10 cellular contexts compared by ENCODE assay signal in genomic region chr10:48470115-48470892, GRCh38.
A peak's percentile ranks its signal among the peaks of the same experiment; 100 is the strongest.
DNase-seq lines count a peak whose midpoint lies in the region; ATAC-seq lines count a peak whose summit lies in the region.
"Had no signal": no experiment of that assay in that cellular context is flagged by ENCODE, and none has a peak within 500 bp of the region (broad histone marks: within the 10 kb centered on the region; RNA-seq: fewer than 3 reads in every experiment).

No MANE protein-coding gene starts in this region.

- H3K27ac ChIP-seq in SJCRH30 = no peak overlapping the region
- H3K27ac ChIP-seq: spleen had no signal

- H3K4me3 ChIP-seq in SJCRH30 = no peak overlapping the region
- H3K4me3 ChIP-seq: spleen had no signal

- no peaks in the 10 kb centered on the region for H3K9me3 ChIP-seq in SJCRH30 (replicated peaks)
- H3K9me3 ChIP-seq: spleen had no signal

- no peaks in the 10 kb centered on the region for H3K36me3 ChIP-seq in SJCRH30
- H3K36me3 ChIP-seq: spleen had no signal

- DNase-seq in activated effector memory CD4-positive, alpha-beta T cell treated with anti-CD3 and anti-CD28 coated beads, Interleukin-2, amount 50 U/mL, for 16 hours = peak; percentile 33
- DNase-seq in activated effector memory CD4-positive, alpha-beta T cell treated with Interleukin-2 at 50 U/mL for 16 hours = no peak
- DNase-seq in SJCRH30 (peak; percentile 49 to 59), iPS-NIHi11 (ENCODE audit: low spot score) (peak; percentile 59)
- peak; percentile 12 for DNase-seq in stimulated activated CD8-positive, alpha-beta memory T cell treated with anti-CD3 and anti-CD28 coated beads, Interleukin-4, amount 100 ng/mL, for 48 hours
- DNase-seq: stimulated activated naive CD8-positive, alpha-beta T cell treated with anti-CD3 and anti-CD28 coated beads, Interleukin-15, Interleukin-2, amounts not matched to agents 100 U/mL and 50 U/mL, for 24 hours had no signal

- H3K27me3 ChIP-seq in SJCRH30 = no peaks in the 10 kb centered on the region

- peaks cover 10% of the 10 kb centered on the region for H3K4me1 ChIP-seq in SJCRH30
- H3K4me1 ChIP-seq: spleen had no signal

- ATAC-seq in HG03175 (IDR thresholded peaks at IDR 0.05; ENCODE audit: unreplicated experiment) = no peak
- no peak for ATAC-seq in HG02763 (IDR thresholded peaks at IDR 0.05; ENCODE audit: unreplicated experiment)
- ATAC-seq in HG03354 (IDR thresholded peaks at IDR 0.05; ENCODE audit: poor library complexity, severe bottlenecking, unreplicated experiment) = no peak
- ATAC-seq: stimulated activated naive CD8-positive, alpha-beta T cell treated with anti-CD3 and anti-CD28 coated beads, Interleukin-15, Interleukin-2, amounts not matched to agents 100 U/mL and 50 U/mL, for 24 hours had no signal
